ENCODE assay signal across 8 cellular contexts in genomic region chr2:38465789-38466127, GRCh38.
DNase-seq lines count a peak whose midpoint lies in the region; ATAC-seq and TF ChIP-seq lines count a peak whose summit lies in the region.

No MANE protein-coding gene starts in this region.

- no peak overlapping the region for H3K27ac Mint-ChIP-seq in CD14-positive monocyte

- peak overlapping the region; percentile 31 for H3K27ac ChIP-seq in cingulate gyrus (ENCODE audit: low read depth, low read length)

- no peak overlapping the region for H3K4me3 Mint-ChIP-seq in CD14-positive monocyte

- TF ChIP-seq CTCF in CD14-positive monocyte (IDR thresholded peaks at IDR 0.05): peak; percentile 30
- peak; percentile 21 for TF ChIP-seq CTCF in mucosa of descending colon (IDR thresholded peaks at IDR 0.05)

- H3K9me3 ChIP-seq in mucosa of descending colon: no peaks in the 10 kb centered on the region

- DNase-seq in CD14-positive monocyte (ENCODE audit: low spot score) (no peak), NCI-H2171 treated with DMSO at 0.1 percent for 48 hours (lab: John Stamatoyannopoulos, UW) (peak; percentile 7), mucosa of descending colon (peak in 1 of 3 donors; percentile 58), NCI-H2107 (lab: John Stamatoyannopoulos, UW) (no peak), NCI-H774 (lab: John Stamatoyannopoulos, UW) (no peak)

- H3K36me3 Mint-ChIP-seq in CD14-positive monocyte: no peaks in the 10 kb centered on the region

- H3K27me3 Mint-ChIP-seq in CD14-positive monocyte (ENCODE audit: low read depth in 3 of 3): peaks cover 2 to 8% (median 3%) of the 10 kb centered on the region in 3 donors

- peak; percentile 72 for ATAC-seq in GM18511 (IDR thresholded peaks at IDR 0.05; ENCODE audit: unreplicated experiment)
- peak; percentile 47 for ATAC-seq in mucosa of descending colon
- ATAC-seq in HG03342 (IDR thresholded peaks at IDR 0.05; ENCODE audit: unreplicated experiment): no peak

- no peaks in the 10 kb centered on the region for H3K4me1 Mint-ChIP-seq in CD14-positive monocyte

- intact Hi-C loops in CD14-positive monocyte (cut with micrococcal nuclease): no loop called here
- intact Hi-C loops in mucosa of descending colon (cut with DNase I, micrococcal nuclease): no loop called here

- peaks cover 6% of the 10 kb centered on the region for H3K4me1 ChIP-seq in mucosa of descending colon (ENCODE audit: low read depth)

- no peak overlapping the region for H3K4me3 ChIP-seq in mucosa of descending colon

- H3K9me3 Mint-ChIP-seq in CD14-positive monocyte: no peaks in the 10 kb centered on the region

- H3K36me3 ChIP-seq in mucosa of descending colon (ENCODE audit: low read depth): no peaks in the 10 kb centered on the region
